In the genomic region with DNA sequence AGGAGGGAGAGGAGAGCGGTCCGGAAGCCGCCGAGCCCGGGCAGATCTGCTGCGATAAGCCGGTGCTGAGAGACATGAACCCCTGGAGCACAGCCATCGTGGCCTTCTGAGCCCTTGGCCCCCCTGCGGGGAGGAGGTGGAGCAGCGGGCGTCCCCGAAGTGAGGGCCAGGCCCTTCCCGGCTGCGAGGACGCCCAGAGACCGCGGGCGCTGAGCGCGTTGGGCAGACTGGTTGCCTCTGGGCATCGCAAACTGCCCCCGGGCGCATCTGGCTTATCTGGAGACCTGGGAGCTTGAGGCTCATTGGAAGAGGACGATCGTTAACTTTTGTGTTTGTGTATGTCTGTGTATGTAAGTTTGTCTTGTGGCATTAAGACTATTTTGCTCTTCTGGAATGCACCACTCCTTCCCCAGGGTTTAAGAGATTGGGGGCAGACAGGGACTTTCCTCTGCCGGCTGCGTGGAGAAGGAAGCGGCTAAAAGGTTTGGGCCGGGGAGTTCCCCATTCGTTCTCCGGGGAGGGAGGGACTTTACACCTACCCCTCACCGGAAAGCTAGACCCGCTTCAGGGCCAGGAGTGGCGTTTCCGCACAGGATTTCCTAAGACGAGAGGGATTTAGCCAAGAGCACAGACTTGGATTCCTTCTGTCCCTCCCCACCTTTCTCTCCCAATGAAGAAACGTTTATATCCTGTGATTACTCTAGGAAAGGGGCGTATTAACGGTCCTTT, we compare ENCODE assay signal across 8 cellular contexts. TPM values are rescaled to one million over a fixed set of nuclear protein-coding genes. Genes with fewer than 3 reads are reported as not detected.
DNase-seq lines count a peak whose midpoint lies in the region; ATAC-seq and TF ChIP-seq lines count a peak whose summit lies in the region.

No MANE protein-coding gene starts in this region.

- H3K27ac ChIP-seq in SU-DHL-6 (ENCODE audit: low read depth, low read length) (peak overlapping the region; percentile 73), adrenal gland (peak overlapping the region in 4 of 5 donors; percentile 77 to 93 (median 83)), sigmoid colon (peak overlapping the region; percentile 90 to 99 (median 95))

- H3K4me1 ChIP-seq in adrenal gland (replicated peaks in 1 of 2) = peaks cover 16 to 22% of the 10 kb centered on the region in 2 donors
- peaks cover 0 to 53% (median 47%) of the 10 kb centered on the region in 4 donors for H3K4me1 ChIP-seq in sigmoid colon

- peaks cover 16% of the 10 kb centered on the region for H3F3A ChIP-seq in SU-DHL-6 (ENCODE audit: insufficient read depth)

- peak overlapping the region; percentile 66 for H3K4me3 ChIP-seq in SU-DHL-6 (ENCODE audit: insufficient read depth, low read length, poor library complexity, severe bottlenecking)
- peak overlapping the region; percentile 34 to 92 (median 68) for H3K4me3 ChIP-seq in adrenal gland
- peak overlapping the region; percentile 65 to 97 (median 84) for H3K4me3 ChIP-seq in sigmoid colon

- DNase-seq in COR-L47 (lab: John Stamatoyannopoulos, UW) (peak; percentile 35), KG1 (lab: John Stamatoyannopoulos, UW) (peak; percentile 36), adrenal gland (peak; percentile 75 to 89 (median 79)), hypothalamus (lab: John Stamatoyannopoulos, UW) (peak in 43 of 51 donors; percentile 11 to 76 (median 47)), sigmoid colon (peak; percentile 92)

- peak; percentile 49 for ATAC-seq in GM21447 (IDR thresholded peaks at IDR 0.05; ENCODE audit: unreplicated experiment)
- no peak for ATAC-seq in GM18520 (IDR thresholded peaks at IDR 0.05; ENCODE audit: unreplicated experiment)

- no peaks in the 10 kb centered on the region for H3K9me2 ChIP-seq in SU-DHL-6 (replicated peaks; ENCODE audit: insufficient read depth, low read length)

- TF ChIP-seq CTCF in SU-DHL-6 (IDR thresholded peaks at IDR 0.05; ENCODE audit: insufficient read depth, low read length, poor library complexity, severe bottlenecking) = no peak
- peak in 1 of 6 experiments; percentile 22 for TF ChIP-seq CTCF in adrenal gland (IDR thresholded peaks at IDR 0.05)
- no peak for TF ChIP-seq CTCF in sigmoid colon (IDR thresholded peaks at IDR 0.05)

- H3K4me2 ChIP-seq in SU-DHL-6 (ENCODE audit: low read depth, low read length, poor library complexity, severe bottlenecking) = peak overlapping the region; percentile 89

- H3K36me3 ChIP-seq in SU-DHL-6 (ENCODE audit: low read length) (0 out of 2 replicates have a peak, but pooled peaks cover 10% of the 10 kb centered on the region), adrenal gland (replicated peaks in 1 of 2) (no peaks in the 10 kb centered on the region), sigmoid colon (no peaks in the 10 kb centered on the region)

- peak overlapping the region; percentile 74 for H3K9ac ChIP-seq in SU-DHL-6 (ENCODE audit: low read length)

- WGBS in adrenal gland, 4 donors = 1 to 2% (median 1%) methylated on average over 19 to 39 of the region's 39 CpGs
- WGBS in sigmoid colon, 2 donors = 0 to 1% methylated on average over 39 of the region's 39 CpGs

- intact Hi-C loops in adrenal gland (cut with DNase I) (loop anchor here in 1 of 2 donors (2.0 kb wide), 1 partner anchor 53 kb away; no protein-coding TSS in a partner anchor), sigmoid colon (cut with DNase I) (loop anchor here (2.0 to 5.0 kb wide), 5 partner anchors 15 to 178 kb away; partner anchors contain the start of genes KIAA1614, MR1 and STX6)

- H3K79me2 ChIP-seq in SU-DHL-6 (ENCODE audit: insufficient read depth, low read length) = peaks cover 15% of the 10 kb centered on the region

- TF ChIP-seq EP300 in sigmoid colon (IDR thresholded peaks at IDR 0.05) = no peak

- peak overlapping the region; percentile 5 for H2AFZ ChIP-seq in SU-DHL-6 (ENCODE audit: low read depth, low read length, severe bottlenecking)

- H3K9me3 ChIP-seq in SU-DHL-6 (ENCODE audit: insufficient read depth, low read length) = no peaks in the 10 kb centered on the region
- H3K9me3 ChIP-seq in adrenal gland (replicated peaks in 1 of 3) = no peaks in the 10 kb centered on the region
- H3K9me3 ChIP-seq in sigmoid colon = no peaks in the 10 kb centered on the region

- peaks cover 9% of the 10 kb centered on the region; the same call in 1 of the 2 replicates for H4K20me1 ChIP-seq in SU-DHL-6 (ENCODE audit: low read depth, low read length)

- H3K27me3 ChIP-seq in SU-DHL-6 (ENCODE audit: low read length) (no peaks in the 10 kb centered on the region), adrenal gland (no peaks in the 10 kb centered on the region), sigmoid colon (no peaks in the 10 kb centered on the region)

- TF ChIP-seq POLR2A in adrenal gland (IDR thresholded peaks at IDR 0.05) = peak in 1 of 2 donors; percentile 39
- peak; percentile 57 to 65 for TF ChIP-seq POLR2A in sigmoid colon (IDR thresholded peaks at IDR 0.05)

RNA-seq across cellular contexts. Expression of gene IER5, which starts 1.4 kb away (rescaled TPM):
- total RNA-seq in adrenal gland (10 to 100 TPM in 5 of 8 donors, 1 to 10 TPM in 3; 6.0 to 19.2 (median 10.9) TPM), sigmoid colon (10 to 100 TPM in 1 of 4 donors, 1 to 10 TPM in 3; 7.7 to 11.5 (median 8.5) TPM)
- polyA plus RNA-seq in adrenal gland (1 to 10 TPM; 2.0 to 8.1 (median 7.5) TPM), sigmoid colon (10 to 100 TPM in 2 of 3 donors, 1 to 10 TPM in 1; 9.6 to 11.7 (median 10.9) TPM)

RNA-seq across cellular contexts. Expression of gene MR1, which starts 56.2 kb away (rescaled TPM):
- total RNA-seq in adrenal gland = 10 to 100 TPM; 15.0 to 36.1 (median 29.3) TPM
- polyA plus RNA-seq in adrenal gland = 10 to 100 TPM in 1 of 3 donors, 1 to 10 TPM in 2; 3.9 to 26.4 (median 4.9) TPM
- 10 to 100 TPM; 10.3 to 12.2 (median 11.0) TPM for total RNA-seq in sigmoid colon
- polyA plus RNA-seq in sigmoid colon = 1 to 10 TPM; 1.8 to 8.4 (median 3.2) TPM

Comparison
In these comparisons a context has a peak if more than half of its experiments do, and no peak if none do; other contexts are left out.
1. DNase-seq: peak in every context shown above with its lines; median percentile 92 in sigmoid colon; 79 in adrenal gland; 47 in hypothalamus; 36 in KG1; 35 in COR-L47.